1 cellular context compared by ENCODE assay signal in the genomic region with DNA sequence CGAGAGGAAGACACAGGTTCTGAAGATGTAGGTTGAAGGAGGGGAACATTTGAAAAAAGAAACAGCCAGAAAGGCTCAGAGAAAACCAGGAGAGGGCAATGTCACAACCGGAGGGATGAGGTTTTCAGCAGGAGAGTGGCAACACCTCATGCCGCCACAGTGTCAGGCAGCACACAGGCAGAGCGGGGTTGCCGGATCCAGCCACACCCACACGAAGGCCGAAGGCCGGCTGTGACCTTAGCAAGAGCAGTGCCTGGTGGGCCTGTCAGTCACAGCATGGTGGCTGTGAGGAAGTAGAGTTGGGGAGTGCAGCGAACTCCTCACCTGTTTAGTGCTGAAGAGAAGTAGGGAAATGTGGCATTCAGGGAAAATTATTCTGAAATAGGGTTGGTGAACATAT.
TF ChIP-seq lines count a peak whose summit lies in the region.

No MANE protein-coding gene starts in this region.

TF ChIP-seq in H1, 55 proteins besides CTCF, POLR2A, EP300 and RAD21:
- no peak for TF ChIP-seq SIN3A (conservative IDR thresholded peaks at IDR 0.05 in 1 of 2, IDR thresholded peaks at IDR 0.05 in 1 of 2; ENCODE audit: low read depth in 1 of 2, low read length in 2 of 2)
- TF ChIP-seq, protein P1, sequence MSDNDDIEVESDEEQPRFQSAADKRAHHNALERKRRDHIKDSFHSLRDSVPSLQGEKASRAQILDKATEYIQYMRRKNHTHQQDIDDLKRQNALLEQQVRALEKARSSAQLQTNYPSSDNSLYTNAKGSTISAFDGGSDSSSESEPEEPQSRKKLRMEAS (IDR thresholded peaks at IDR 0.05), result peak; percentile 34; the same call in 1 of the 2 replicates
TF ChIP-seq in H1: peak in this region for 1.
